Comparison of ENCODE assay signal across 1 cellular context in genomic region chr16:400061-400540, GRCh38.
TF ChIP-seq lines count a peak whose summit lies in the region.

No MANE protein-coding gene starts in this region.

TF ChIP-seq in A549, 52 proteins besides CTCF, POLR2A, EP300 and RAD21 (continued from another document):
- TF ChIP-seq ESRRA (IDR thresholded peaks at IDR 0.05; ENCODE audit: borderline replicate concordance, low read length), result no peak
- TF ChIP-seq POLR2AphosphoS2 (conservative IDR thresholded peaks at IDR 0.05; ENCODE audit: low read length), result no peak
